22 cellular contexts compared by ENCODE assay signal in the genomic region with DNA sequence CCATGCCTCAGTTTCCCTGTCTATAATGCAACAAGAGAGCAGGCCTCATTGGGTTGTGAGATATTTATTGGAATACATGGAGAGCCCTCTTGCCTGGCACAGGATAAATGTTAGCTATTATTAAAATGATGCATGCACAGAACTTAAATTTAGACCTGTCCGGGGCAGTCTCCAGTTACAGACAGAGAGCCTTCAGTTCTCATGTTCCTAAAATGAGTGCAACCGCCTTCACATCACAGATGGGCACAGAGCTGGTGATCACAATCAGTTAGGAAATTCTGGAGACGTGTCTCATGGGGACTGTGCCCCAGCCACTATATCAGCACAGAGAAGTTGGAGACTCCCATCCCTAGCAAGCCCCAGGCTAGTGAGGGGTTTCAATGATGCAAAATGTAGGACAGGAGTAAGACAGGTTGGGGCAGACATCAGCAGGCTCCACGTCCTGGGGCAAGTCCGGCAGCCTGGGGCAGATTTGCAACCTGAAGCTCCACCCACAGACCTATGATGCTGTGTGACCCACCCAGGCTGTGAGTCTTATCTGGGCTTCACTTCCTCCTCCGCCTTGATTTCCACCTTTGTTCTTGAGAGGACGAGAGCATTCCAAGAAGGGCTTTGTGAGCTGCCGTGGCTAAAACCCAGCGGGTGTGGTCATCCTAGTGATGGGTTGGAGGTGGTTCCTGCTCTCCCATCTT. TPM values are rescaled to one million over a fixed set of nuclear protein-coding genes. Genes with fewer than 3 reads are reported as not detected.
"Had no signal": no experiment of that assay in that cellular context is flagged by ENCODE, and none has a peak within 500 bp of the region (broad histone marks: within the 10 kb centered on the region; RNA-seq: fewer than 3 reads in every experiment).

No MANE protein-coding gene starts in this region.

- DNase-seq: activated CD4-positive, alpha-beta T cell treated with anti-CD3 and anti-CD28 coated beads, Interleukin-2, amount 50 U/mL, for 1 hour; activated naive CD4-positive, alpha-beta T cell; activated naive CD8-positive, alpha-beta T cell treated with anti-CD3 and anti-CD28 coated beads, Interleukin-2, amount 10 ng/mL, durations not matched to agents 7 days and 5 days; activated T-cell treated with anti-CD3 and anti-CD28 coated beads for 4 hours; cerebellar nuclear complex; effector memory CD8-positive, alpha-beta T cell; foreskin keratinocyte; left colon; mucosa of descending colon; natural killer cell; nucleus accumbens; right lobe of liver; stimulated activated CD4-positive, alpha-beta T cell treated with anti-CD3 and anti-CD28 coated beads, Interleukin-12 subunit alpha, Interleukin-12 subunit beta, amount 100 ng/mL, for 4 hours; stimulated activated CD4-positive, alpha-beta T cell treated with anti-CD3 and anti-CD28 coated beads, Interleukin-2, amount 100 ng/mL, for 24 hours; T-cell; T-helper 9 cell had no signal

- H3K27me3 ChIP-seq: brain microvascular endothelial cell, foreskin keratinocyte, right lobe of liver had no signal

- H3K27me3 Mint-ChIP-seq: dendritic cell treated with granulocyte-macrophage colony-stimulating factor and Interleukin-4, amounts not matched to agents 40 ng/mL and 50 ng/mL, for 4 days had no signal

- H3K9me3 Mint-ChIP-seq: activated naive CD8-positive, alpha-beta T cell treated with anti-CD3 and anti-CD28 coated beads, Interleukin-2, amount 10 ng/mL, durations not matched to agents 7 days and 5 days; dendritic cell treated with granulocyte-macrophage colony-stimulating factor and Interleukin-4, amounts not matched to agents 40 ng/mL and 50 ng/mL, for 4 days; effector memory CD8-positive, alpha-beta T cell; natural killer cell; stimulated activated effector memory CD8-positive, alpha-beta T cell treated with anti-CD3 and anti-CD28 coated beads, Interleukin-12 subunit alpha, Interleukin-12 subunit beta, amount 100 ng/mL, for 72 hours; T-cell had no signal

- H3K36me3 ChIP-seq: brain microvascular endothelial cell, right lobe of liver, thoracic aorta had no signal

- H3K4me3 Mint-ChIP-seq: activated naive CD8-positive, alpha-beta T cell treated with anti-CD3 and anti-CD28 coated beads, Interleukin-2, amount 10 ng/mL, durations not matched to agents 7 days and 5 days; dendritic cell treated with granulocyte-macrophage colony-stimulating factor and Interleukin-4, amounts not matched to agents 40 ng/mL and 50 ng/mL, for 4 days; effector memory CD8-positive, alpha-beta T cell; natural killer cell; stimulated activated effector memory CD8-positive, alpha-beta T cell treated with anti-CD3 and anti-CD28 coated beads, Interleukin-12 subunit alpha, Interleukin-12 subunit beta, amount 100 ng/mL, for 72 hours; T-cell had no signal

- H3K27ac Mint-ChIP-seq: activated naive CD8-positive, alpha-beta T cell treated with anti-CD3 and anti-CD28 coated beads, Interleukin-2, amount 10 ng/mL, durations not matched to agents 7 days and 5 days; dendritic cell treated with granulocyte-macrophage colony-stimulating factor and Interleukin-4, amounts not matched to agents 40 ng/mL and 50 ng/mL, for 4 days; effector memory CD8-positive, alpha-beta T cell; natural killer cell; progenitor cell of endocrine pancreas; stimulated activated effector memory CD8-positive, alpha-beta T cell treated with anti-CD3 and anti-CD28 coated beads, Interleukin-12 subunit alpha, Interleukin-12 subunit beta, amount 100 ng/mL, for 72 hours; T-cell had no signal

- H3K27ac ChIP-seq: brain microvascular endothelial cell, foreskin keratinocyte, right lobe of liver, thoracic aorta had no signal

- H3K36me3 Mint-ChIP-seq: activated naive CD8-positive, alpha-beta T cell treated with anti-CD3 and anti-CD28 coated beads, Interleukin-2, amount 10 ng/mL, durations not matched to agents 7 days and 5 days; natural killer cell; stimulated activated effector memory CD8-positive, alpha-beta T cell treated with anti-CD3 and anti-CD28 coated beads, Interleukin-12 subunit alpha, Interleukin-12 subunit beta, amount 100 ng/mL, for 72 hours; T-cell had no signal

- H3K4me1 ChIP-seq: foreskin keratinocyte, right lobe of liver had no signal

- H3K4me3 ChIP-seq: mucosa of descending colon, right lobe of liver, thoracic aorta had no signal

- H3K9me3 ChIP-seq: mucosa of descending colon, right lobe of liver, thoracic aorta had no signal

- H3K4me1 Mint-ChIP-seq: activated naive CD8-positive, alpha-beta T cell treated with anti-CD3 and anti-CD28 coated beads, Interleukin-2, amount 10 ng/mL, durations not matched to agents 7 days and 5 days; natural killer cell; stimulated activated effector memory CD8-positive, alpha-beta T cell treated with anti-CD3 and anti-CD28 coated beads, Interleukin-12 subunit alpha, Interleukin-12 subunit beta, amount 100 ng/mL, for 72 hours; T-cell had no signal

RNA-seq across cellular contexts. Expression of a gene that starts 49.4 kb away (rescaled TPM):
- total RNA-seq: activated CD8-positive, alpha-beta memory T cell treated with anti-CD3 and anti-CD28 coated beads for 36 hours; activated naive CD8-positive, alpha-beta T cell treated with anti-CD3 and anti-CD28 coated beads, Interleukin-2, amount 10 ng/mL, durations not matched to agents 7 days and 5 days; foreskin keratinocyte; natural killer cell had no signal
- polyA plus RNA-seq: foreskin keratinocyte had no signal
